Comparison of ENCODE assay signal across 25 cellular contexts in genomic region chr22:27543460-27543859, GRCh38.
"Had no signal": no experiment of that assay in that cellular context is flagged by ENCODE, and none has a peak within 500 bp of the region (broad histone marks: within the 10 kb centered on the region; RNA-seq: fewer than 3 reads in every experiment).

No MANE protein-coding gene starts in this region.

- H3K4me1 Mint-ChIP-seq: stimulated activated effector memory CD8-positive, alpha-beta T cell treated with anti-CD3 and anti-CD28 coated beads, Interleukin-12 subunit alpha, Interleukin-12 subunit beta, amount 100 ng/mL, for 72 hours had no signal

- H3K27ac Mint-ChIP-seq: mesothelial cell of epicardium; naive thymus-derived CD4-positive, alpha-beta T cell; natural killer cell treated with Interleukin-12 subunit alpha and Interleukin-12 subunit beta and Interleukin-15 and Interleukin-18, amount 100 ng/mL, for 72 hours; stimulated activated effector memory CD8-positive, alpha-beta T cell treated with anti-CD3 and anti-CD28 coated beads, Interleukin-12 subunit alpha, Interleukin-12 subunit beta, amount 100 ng/mL, for 72 hours; stimulated activated naive CD8-positive, alpha-beta T cell treated with anti-CD3 and anti-CD28 coated beads, Interleukin-15, Interleukin-2, amounts not matched to agents 100 ng/mL and 50 ng/mL, for 24 hours had no signal

- DNase-seq: islet precursor cell; left ventricle myocardium inferior; mesendoderm; naive thymus-derived CD4-positive, alpha-beta T cell; nucleus accumbens; pancreas; posterior cingulate gyrus; retina; right cardiac atrium; sigmoid colon; small intestine; spleen; stimulated activated CD4-positive, alpha-beta T cell treated with anti-CD3 and anti-CD28 coated beads, Interleukin-4, amount 100 ng/mL, for 24 hours; stimulated activated naive CD4-positive, alpha-beta T cell; tibial artery; trophoblast cell; upper lobe of right lung had no signal

- H3K27ac ChIP-seq: left ventricle myocardium inferior, pancreas, prostate gland, sigmoid colon, spleen, suprapubic skin, thoracic aorta, tibial artery, upper lobe of right lung had no signal

- H3K4me1 ChIP-seq: left ventricle myocardium inferior, pancreas, prostate gland, sigmoid colon, spleen, suprapubic skin, tibial artery had no signal

- H3K4me3 Mint-ChIP-seq: mesothelial cell of epicardium; naive thymus-derived CD4-positive, alpha-beta T cell; natural killer cell treated with Interleukin-12 subunit alpha and Interleukin-12 subunit beta and Interleukin-15 and Interleukin-18, amount 100 ng/mL, for 72 hours; stimulated activated effector memory CD8-positive, alpha-beta T cell treated with anti-CD3 and anti-CD28 coated beads, Interleukin-12 subunit alpha, Interleukin-12 subunit beta, amount 100 ng/mL, for 72 hours; stimulated activated naive CD8-positive, alpha-beta T cell treated with anti-CD3 and anti-CD28 coated beads, Interleukin-15, Interleukin-2, amounts not matched to agents 100 ng/mL and 50 ng/mL, for 24 hours had no signal

- H3K27me3 Mint-ChIP-seq: natural killer cell treated with Interleukin-12 subunit alpha and Interleukin-12 subunit beta and Interleukin-15 and Interleukin-18, amount 100 ng/mL, for 72 hours; stimulated activated naive CD8-positive, alpha-beta T cell treated with anti-CD3 and anti-CD28 coated beads, Interleukin-15, Interleukin-2, amounts not matched to agents 100 ng/mL and 50 ng/mL, for 24 hours had no signal

- H3K36me3 ChIP-seq: left ventricle myocardium inferior, pancreas, prostate gland, sigmoid colon, spleen, suprapubic skin, thoracic aorta, tibial artery, upper lobe of right lung had no signal

- FAIRE-seq: pancreas, small intestine had no signal

- H3K36me3 Mint-ChIP-seq: mesothelial cell of epicardium; naive thymus-derived CD4-positive, alpha-beta T cell; natural killer cell treated with Interleukin-12 subunit alpha and Interleukin-12 subunit beta and Interleukin-15 and Interleukin-18, amount 100 ng/mL, for 72 hours; stimulated activated effector memory CD8-positive, alpha-beta T cell treated with anti-CD3 and anti-CD28 coated beads, Interleukin-12 subunit alpha, Interleukin-12 subunit beta, amount 100 ng/mL, for 72 hours had no signal

- H3K27me3 ChIP-seq: pancreas had no signal

- H3K4me3 ChIP-seq: left ventricle myocardium inferior, lung, pancreas, prostate gland, sigmoid colon, spleen, suprapubic skin, thoracic aorta, tibial artery, upper lobe of right lung had no signal

- ATAC-seq: naive thymus-derived CD4-positive, alpha-beta T cell; pancreas; right cardiac atrium; stimulated activated effector memory CD8-positive, alpha-beta T cell treated with anti-CD3 and anti-CD28 coated beads, Interleukin-12 subunit alpha, Interleukin-12 subunit beta, amount 100 ng/mL, for 72 hours; upper lobe of right lung had no signal

- H3K9me3 ChIP-seq: left ventricle myocardium inferior, pancreas, prostate gland, sigmoid colon, spleen, suprapubic skin, thoracic aorta, tibial artery, upper lobe of right lung had no signal

- H3K9me3 Mint-ChIP-seq: mesothelial cell of epicardium; natural killer cell treated with Interleukin-12 subunit alpha and Interleukin-12 subunit beta and Interleukin-15 and Interleukin-18, amount 100 ng/mL, for 72 hours; stimulated activated effector memory CD8-positive, alpha-beta T cell treated with anti-CD3 and anti-CD28 coated beads, Interleukin-12 subunit alpha, Interleukin-12 subunit beta, amount 100 ng/mL, for 72 hours; stimulated activated naive CD8-positive, alpha-beta T cell treated with anti-CD3 and anti-CD28 coated beads, Interleukin-15, Interleukin-2, amounts not matched to agents 100 ng/mL and 50 ng/mL, for 24 hours had no signal
